8 cellular contexts compared by ENCODE assay signal in genomic region chr19:16417660-16418596, GRCh38. TPM values are rescaled to one million over a fixed set of nuclear protein-coding genes. Genes with fewer than 3 reads are reported as not detected.
DNase-seq lines count a peak whose midpoint lies in the region; ATAC-seq, FAIRE-seq and TF ChIP-seq lines count a peak whose summit lies in the region.

No MANE protein-coding gene starts in this region.

- peak; percentile 30 for ATAC-seq in thoracic aorta (ENCODE audit: insufficient number of reproducible peaks, low FRiP score, low read depth)

- H2BK15ac ChIP-seq in neuronal stem cell (ENCODE audit: low read length), result no peak overlapping the region

- H3K9ac ChIP-seq in neuronal stem cell (ENCODE audit: low read depth, low read length, poor library complexity), result peak overlapping the region; percentile 50

- no peaks in the 10 kb centered on the region for H3K79me1 ChIP-seq in neuronal stem cell (ENCODE audit: low read depth, low read length)

- H3K9me3 ChIP-seq in neuronal stem cell (replicated peaks in 1 of 2; ENCODE audit: control insufficient read depth in 2 of 2, insufficient read depth in 1 of 2, low read depth in 1 of 2, low read length in 2 of 2), result peaks cover 0 to 2% of the 10 kb centered on the region in 2 donors
- no peaks in the 10 kb centered on the region for H3K9me3 ChIP-seq in thoracic aorta

- H3K4me2 ChIP-seq in neuronal stem cell (ENCODE audit: insufficient read depth, low read length, poor library complexity, severe bottlenecking), result no peak overlapping the region

- peak overlapping the region; percentile 37 for H3K23ac ChIP-seq in neuronal stem cell (ENCODE audit: low read depth, low read length, poor library complexity)

- FAIRE-seq in RCC 7860 (lab: Jason Lieb, UNC), result no peak

- peaks cover 68 to 96% of the 10 kb centered on the region in 2 donors for H3K36me3 ChIP-seq in neuronal stem cell (replicated peaks in 1 of 2; ENCODE audit: control insufficient read depth in 2 of 2, insufficient read depth in 2 of 2, low read length in 2 of 2)
- H3K36me3 ChIP-seq in thoracic aorta, result peaks cover 60% of the 10 kb centered on the region

- peak; percentile 76 for TF ChIP-seq CTCF in AG10803 (conservative IDR thresholded peaks at IDR 0.05; ENCODE audit: low read length)
- TF ChIP-seq CTCF in fibroblast of mammary gland (conservative IDR thresholded peaks at IDR 0.05; ENCODE audit: control insufficient read depth, insufficient read depth, low read depth, low read length), result peak; percentile 72
- TF ChIP-seq CTCF in thoracic aorta (IDR thresholded peaks at IDR 0.05), result peak; percentile 86

- H2BK120ac ChIP-seq in neuronal stem cell (ENCODE audit: low read depth, low read length), result no peak overlapping the region

- peak; percentile 35 for DNase-seq in AG10803 (ENCODE audit: low read depth)
- DNase-seq in GM19238 (ENCODE audit: insufficient read length, low spot score), result peak; percentile 86
- DNase-seq in RCC 7860 (ENCODE audit: low spot score), result peak; percentile 11
- peak; percentile 76 to 82 for DNase-seq in activated T-cell treated with anti-CD3 and anti-CD28 coated beads, Interleukin-2, amount 50 U/mL, for 48 hours
- DNase-seq in fibroblast of mammary gland (ENCODE audit: low read depth), result peak; percentile 47
- DNase-seq in neuronal stem cell (ENCODE audit: low spot score), result peak; percentile 37
- no peak for DNase-seq in thoracic aorta (ENCODE audit: low spot score)
- no peak for DNase-seq in NCI-H187 treated with DMSO at 0.1 percent for 48 hours (lab: John Stamatoyannopoulos, UW)

- no peak overlapping the region for H3K18ac ChIP-seq in neuronal stem cell (ENCODE audit: low read length)

- H3K4ac ChIP-seq in neuronal stem cell (ENCODE audit: low read length), result no peak overlapping the region

- H3K4me3 ChIP-seq in AG10803 (ENCODE audit: low read length) (no peak overlapping the region), fibroblast of mammary gland (ENCODE audit: control insufficient read depth, low read depth, low read length) (no peak overlapping the region), neuronal stem cell (ENCODE audit: low read length in 2 of 2) (no peak overlapping the region), thoracic aorta (no peak overlapping the region)

- H2AK5ac ChIP-seq in neuronal stem cell (ENCODE audit: low read depth, low read length), result no peak overlapping the region

- H3K27me3 ChIP-seq in neuronal stem cell (ENCODE audit: control insufficient read depth in 3 of 3, insufficient read depth in 3 of 3, low read depth in 1 of 3, low read length in 3 of 3) (no peaks in the 10 kb centered on the region), thoracic aorta (replicated peaks; ENCODE audit: insufficient read depth) (no peaks in the 10 kb centered on the region)

- H3K27ac ChIP-seq in neuronal stem cell (replicated peaks; ENCODE audit: low read length) (no peak overlapping the region), thoracic aorta (no peak overlapping the region)

- no CpG with 5 or more reads among the region's 33 CpGs for WGBS in neuronal stem cell (ENCODE audit: extremely low coverage in 2 of 2, insufficient read length in 2 of 2, insufficient replicate concordance in 1 of 2), 2 donors

- H4K8ac ChIP-seq in neuronal stem cell (ENCODE audit: low read depth, low read length), result no peak overlapping the region

- H2BK5ac ChIP-seq in neuronal stem cell (ENCODE audit: low read length), result no peak overlapping the region

- H3K4me1 ChIP-seq in neuronal stem cell (ENCODE audit: control insufficient read depth in 2 of 2, insufficient read depth in 1 of 2, low read depth in 1 of 2, low read length in 2 of 2), result peaks cover 0 to 7% of the 10 kb centered on the region in 2 donors
- H3K4me1 ChIP-seq in thoracic aorta (ENCODE audit: control insufficient read depth in 1 of 2, low read depth in 2 of 2), result no peaks in the 10 kb centered on the region

- no peak overlapping the region for H2AFZ ChIP-seq in neuronal stem cell (ENCODE audit: low read length)

- no peak overlapping the region for H2BK12ac ChIP-seq in neuronal stem cell (ENCODE audit: low read length)

- H3K14ac ChIP-seq in neuronal stem cell (ENCODE audit: low read length), result no peak overlapping the region

- H4K91ac ChIP-seq in neuronal stem cell (ENCODE audit: low read depth, low read length, poor library complexity), result no peak overlapping the region

RNA-seq across cellular contexts. Expression of gene EPS15L1, which starts 53.8 kb away (rescaled TPM):
- 26.7 TPM for polyA plus RNA-seq in neuronal stem cell (2013, experiment 1 of 2)
- polyA plus RNA-seq in neuronal stem cell (2013, experiment 2 of 2), result 25.4 TPM
- total RNA-seq in thoracic aorta, result 10 to 100 TPM; 13.7 to 31.7 TPM

Comparison
In these comparisons a context has a peak if more than half of its experiments do, and no peak if none do; other contexts are left out.
1. DNase-seq: peak in AG10803 (single experiment), GM19238 (single experiment), RCC 7860 (single experiment), activated T-cell treated with anti-CD3 and anti-CD28 coated beads, Interleukin-2, amount 50 U/mL, for 48 hours (2 of 2), fibroblast of mammary gland (single experiment) and neuronal stem cell (single experiment); none in thoracic aorta (single experiment) and NCI-H187 treated with DMSO at 0.1 percent for 48 hours (single experiment).
2. Peak in every context shown above with its lines, with median percentiles within 50 percentile points of each other: CTCF ChIP-seq.